20 cellular contexts compared by ENCODE assay signal in genomic region chr7:27262121-27262520, GRCh38. TPM values are rescaled to one million over a fixed set of nuclear protein-coding genes. Genes with fewer than 3 reads are reported as not detected.
DNase-seq lines count a peak whose midpoint lies in the region; ATAC-seq, FAIRE-seq and TF ChIP-seq lines count a peak whose summit lies in the region.
"Had no signal": no experiment of that assay in that cellular context is flagged by ENCODE, and none has a peak within 500 bp of the region (broad histone marks: within the 10 kb centered on the region; RNA-seq: fewer than 3 reads in every experiment).

No MANE protein-coding gene starts in this region.

- DNase-seq in Daoy (ENCODE audit: low read depth) (peak; percentile 60), HS-5 (ENCODE audit: low read depth) (peak; percentile 30), RWPE1 (ENCODE audit: low spot score) (peak; percentile 65), kidney tubule cell (ENCODE audit: low spot score) (peak; percentile 29), right cardiac atrium (no peak), pancreas (no peak), transverse colon (no peak)
- DNase-seq: ACHN; BE2C; CD4-positive, alpha-beta memory T cell; DND-41; NCI-H1105; NCI-H187; NCI-H446 treated with DMSO at 0.1 percent for 48 hours; NCI-H748 treated with DMSO at 0.1 percent for 48 hours; SIG-M5; SW 1271 had no signal

- TF ChIP-seq POLR2A in transverse colon (IDR thresholded peaks at IDR 0.05): no peak

- POLR2A ChIA-PET in RWPE1 (lab: Yijun Ruan, JAX; ENCODE audit: low non-redundant PET): no interaction called here

- no peak overlapping the region for H3K4me3 ChIP-seq in right cardiac atrium (ENCODE audit: low read length)
- no peak overlapping the region for H3K4me3 ChIP-seq in pancreas
- H3K4me3 ChIP-seq in transverse colon: no peak overlapping the region

- H3K27ac ChIP-seq in RWPE1 (no peak overlapping the region), right cardiac atrium (ENCODE audit: low read length) (no peak overlapping the region), pancreas (no peak overlapping the region), transverse colon (no peak overlapping the region)

- in situ Hi-C loops in transverse colon (cut with MboI; ENCODE audit: low pct_ligation_motif_present in 1 of 4, low pct_unique_long_range_greater_than_20kb in 1 of 4, low sequenced_read_pairs in 3 of 4): no loop called here

- CTCF ChIA-PET in RWPE1 (lab: Yijun Ruan, JAX): no interaction called here

- H3K9me3 ChIP-seq in right cardiac atrium (ENCODE audit: control insufficient read depth, low read length) (no peaks in the 10 kb centered on the region), pancreas (no peaks in the 10 kb centered on the region), transverse colon (no peaks in the 10 kb centered on the region)
- H3K9me3 ChIP-seq: BE2C had no signal

- intact Hi-C loops in right cardiac atrium (cut with DNase I): no loop called here
- intact Hi-C loops in pancreas (cut with DNase I): no loop called here
- intact Hi-C loops in transverse colon (cut with DNase I; ENCODE audit: low total_unique reads): no loop called here

- H3K36me3 ChIP-seq in pancreas (no peaks in the 10 kb centered on the region), transverse colon (no peaks in the 10 kb centered on the region)
- H3K36me3 ChIP-seq: BE2C had no signal

- H3K27me3 ChIP-seq in right cardiac atrium (ENCODE audit: control insufficient read depth, insufficient read depth): no peaks in the 10 kb centered on the region
- peaks cover 0 to 6% (median 0%) of the 10 kb centered on the region in 4 donors for H3K27me3 ChIP-seq in pancreas
- H3K27me3 ChIP-seq in transverse colon: no peaks in the 10 kb centered on the region

- no peaks in the 10 kb centered on the region for H3K4me1 ChIP-seq in right cardiac atrium (ENCODE audit: control insufficient read depth, insufficient read depth, low read length)
- no peaks in the 10 kb centered on the region for H3K4me1 ChIP-seq in pancreas
- no peaks in the 10 kb centered on the region for H3K4me1 ChIP-seq in transverse colon
- H3K4me1 ChIP-seq: BE2C had no signal

- 82% methylated on average over 4 of the region's 4 CpGs for WGBS in right cardiac atrium
- WGBS in pancreas, 2 donors: 67 to 79% methylated on average over 4 of the region's 4 CpGs
- WGBS in transverse colon (ENCODE audit: low coverage in 1 of 2), 2 donors: 87 to 91% methylated on average over 4 of the region's 4 CpGs

- no peak for TF ChIP-seq EP300 in transverse colon (IDR thresholded peaks at IDR 0.05; ENCODE audit: low read depth)

- FAIRE-seq in pancreas (lab: Jason Lieb, UNC): no peak
- FAIRE-seq: D721Med, H1 had no signal

- ATAC-seq in right cardiac atrium (no peak), pancreas (no peak)
- ATAC-seq: Panc1 had no signal

- TF ChIP-seq CTCF in RWPE1 (conservative IDR thresholded peaks at IDR 0.05; ENCODE audit: low read depth): no peak
- TF ChIP-seq CTCF in pancreas (IDR thresholded peaks at IDR 0.05): no peak
- no peak for TF ChIP-seq CTCF in transverse colon (IDR thresholded peaks at IDR 0.05)

RNA-seq across cellular contexts. Expression of gene EVX1, which starts 19.5 kb away (rescaled TPM):
- total RNA-seq in Daoy (2014; rRNA removed; shearing (Covaris generic)): not detected in 2 replicates
- total RNA-seq in right cardiac atrium (not detected), pancreas (not detected), transverse colon (10 to 100 TPM in 1 of 4 donors, 1 to 10 TPM in 2, not detected in 1; 1.4 to 17.2 (median 3.4) TPM)
- polyA plus RNA-seq in right cardiac atrium (0.05 TPM), pancreas (under 1 TPM in 1 of 2 donors, not detected in 1; 0.05 TPM)
- total RNA-seq: CD4-positive, alpha-beta memory T cell; H1 had no signal
- polyA plus RNA-seq: CD4-positive, alpha-beta memory T cell; H1 had no signal

Comparison
In these comparisons a context has a peak if more than half of its experiments do, and no peak if none do; other contexts are left out.
1. DNase-seq: peak in Daoy (single experiment), HS-5 (single experiment), RWPE1 (single experiment) and kidney tubule cell (single experiment); none in right cardiac atrium (0 of 3), pancreas (0 of 6) and transverse colon (single experiment).